ENCODE assay signal across 8 cellular contexts in the genomic region with DNA sequence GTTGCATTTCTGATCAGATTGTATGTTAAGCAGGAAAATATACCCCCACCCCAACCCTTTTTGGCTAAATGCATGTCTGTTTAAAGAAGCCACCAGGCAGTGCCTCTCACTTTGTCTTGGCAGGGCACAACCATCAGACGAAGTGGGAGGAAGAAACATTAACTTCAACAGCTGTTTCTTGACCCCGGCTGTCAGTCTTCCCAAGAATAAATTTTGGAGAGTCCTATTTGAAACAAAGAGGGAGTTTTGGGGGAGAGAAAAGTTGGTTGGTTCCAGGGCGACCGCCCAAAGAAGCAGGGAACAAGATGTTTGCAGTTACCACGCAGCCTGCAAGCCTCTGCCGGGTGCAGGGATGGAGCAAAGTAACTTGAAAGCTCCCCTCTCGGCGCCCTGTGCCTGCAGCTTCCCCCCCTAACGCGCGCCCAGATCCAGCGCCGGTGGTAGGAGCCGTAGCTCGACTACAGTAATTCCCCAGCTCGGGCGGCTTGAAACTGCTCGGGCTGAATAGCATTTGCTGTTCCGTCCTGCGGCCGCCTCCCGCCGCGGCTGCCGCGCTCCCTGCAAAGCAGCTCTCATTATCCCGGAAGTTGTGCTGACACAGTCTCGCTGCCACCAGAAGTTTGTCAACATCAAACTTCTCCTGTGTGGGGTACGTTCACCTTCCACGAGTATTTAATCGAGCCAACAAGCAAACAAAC.
A peak's percentile ranks its signal among the peaks of the same experiment; 100 is the strongest.
DNase-seq lines count a peak whose midpoint lies in the region; ATAC-seq lines count a peak whose summit lies in the region.

No MANE protein-coding gene starts in this region.

- peak overlapping the region; percentile 86 to 98 (median 96) for H3K27ac Mint-ChIP-seq in CD8-positive, alpha-beta memory T cell
- peak overlapping the region; percentile 94 to 96 for H3K27ac Mint-ChIP-seq in effector memory CD8-positive, alpha-beta T cell

- H3K27ac ChIP-seq in CD8-positive, alpha-beta memory T cell (ENCODE audit: low read depth, low read length) = peak overlapping the region; percentile 53

- H3K27me3 Mint-ChIP-seq in CD8-positive, alpha-beta memory T cell = no peaks in the 10 kb centered on the region
- H3K27me3 Mint-ChIP-seq in effector memory CD8-positive, alpha-beta T cell = no peaks in the 10 kb centered on the region

- peaks cover 32 to 54% (median 40%) of the 10 kb centered on the region in 3 donors for H3K4me1 Mint-ChIP-seq in CD8-positive, alpha-beta memory T cell
- peaks cover 28 to 33% of the 10 kb centered on the region in 2 donors for H3K4me1 Mint-ChIP-seq in effector memory CD8-positive, alpha-beta T cell (ENCODE audit: low read depth in 2 of 2)

- H3K36me3 Mint-ChIP-seq in CD8-positive, alpha-beta memory T cell = peaks cover 0 to 4% (median 0%) of the 10 kb centered on the region in 3 donors
- peaks cover 7% of the 10 kb centered on the region for H3K36me3 Mint-ChIP-seq in effector memory CD8-positive, alpha-beta T cell (ENCODE audit: insufficient read depth)

- peak overlapping the region; percentile 55 for H3K4me3 ChIP-seq in CD8-positive, alpha-beta memory T cell (ENCODE audit: low read length)

- no peaks in the 10 kb centered on the region for H3K36me3 ChIP-seq in CD8-positive, alpha-beta memory T cell (ENCODE audit: insufficient read depth, low read length)

- H3K9me3 Mint-ChIP-seq in CD8-positive, alpha-beta memory T cell = no peaks in the 10 kb centered on the region
- no peaks in the 10 kb centered on the region for H3K9me3 Mint-ChIP-seq in effector memory CD8-positive, alpha-beta T cell

- H3K4me3 Mint-ChIP-seq in CD8-positive, alpha-beta memory T cell = peak overlapping the region; percentile 90 to 98 (median 93)
- H3K4me3 Mint-ChIP-seq in effector memory CD8-positive, alpha-beta T cell = peak overlapping the region; percentile 95 to 96

- CTCF ChIA-PET in CD8-positive, alpha-beta memory T cell (lab: Charles Lee) = interaction anchor here (0.8 to 3.2 kb wide), 11 partner anchors 10 to 335 kb away, joined by 3 to 28 read pairs (median 4); a partner anchor contains a TSS

- H3K4me1 ChIP-seq in CD8-positive, alpha-beta memory T cell (ENCODE audit: insufficient read depth, low read length) = peaks cover 28% of the 10 kb centered on the region

- H3K9me3 ChIP-seq in CD8-positive, alpha-beta memory T cell (ENCODE audit: low read length) = no peaks in the 10 kb centered on the region

- ATAC-seq in GM19468 (IDR thresholded peaks at IDR 0.05; ENCODE audit: extremely low read depth, unreplicated experiment) = peak; percentile 74
- peak; percentile 93 for ATAC-seq in effector memory CD8-positive, alpha-beta T cell (replicated peaks)

- peak; percentile 78 to 91 (median 86) for DNase-seq in CD8-positive, alpha-beta memory T cell
- peak; percentile 91 for DNase-seq in HT1080 (ENCODE audit: low read depth)
- DNase-seq in NOMO-1 (lab: John Stamatoyannopoulos, UW; ENCODE audit: unreplicated experiment in 2 of 2) = peak; percentile 93 to 94
- DNase-seq in activated CD8-positive, alpha-beta memory T cell treated with anti-CD3 and anti-CD28 coated beads for 48 hours (ENCODE audit: low read depth in 2 of 3, low spot score in 2 of 3) = peak; percentile 64 to 76 (median 68)
- DNase-seq in effector memory CD8-positive, alpha-beta T cell = peak; percentile 83 to 86 (median 85)
- DNase-seq in medulla oblongata (ENCODE audit: extremely low spot score) = peak; percentile 97
- DNase-seq in stimulated activated CD4-positive, alpha-beta T cell treated with anti-CD3 and anti-CD28 coated beads, TNF-alpha, amount 100 ng/mL, for 48 hours (ENCODE audit: low read depth in 3 of 3) = peak; percentile 67 to 81 (median 76)

- POLR2A ChIA-PET in CD8-positive, alpha-beta memory T cell (lab: Charles Lee) = interaction anchor here (0.6 to 3.1 kb wide), 9 partner anchors 12 to 426 kb away, joined by 3 to 135 read pairs (median 4); a partner anchor contains a TSS

- no peaks in the 10 kb centered on the region for H3K27me3 ChIP-seq in CD8-positive, alpha-beta memory T cell (ENCODE audit: insufficient read depth, low read length, poor library complexity, severe bottlenecking)

Comparison
In these comparisons a context has a peak if more than half of its experiments do, and no peak if none do; other contexts are left out.
1. Peak in every context shown above with its lines: DNase-seq, ATAC-seq, H3K4me3 ChIP-seq and H3K27ac ChIP-seq.